In genomic region chr19:38666662-38667448, GRCh38 we compare ENCODE assay signal across 8 cellular contexts. TPM values are rescaled to one million over a fixed set of nuclear protein-coding genes. Genes with fewer than 3 reads are reported as not detected.
DNase-seq lines count a peak whose midpoint lies in the region; ATAC-seq and TF ChIP-seq lines count a peak whose summit lies in the region.

No MANE protein-coding gene starts in this region.

- no peaks in the 10 kb centered on the region for H3K27me3 Mint-ChIP-seq in activated T-cell treated with anti-CD3 and anti-CD28 coated beads, Interleukin-2, amount 50 U/mL, for 24 hours
- H3K27me3 Mint-ChIP-seq in memory B cell (no peaks in the 10 kb centered on the region), type B pancreatic cell (no peaks in the 10 kb centered on the region)

- H3K4me3 ChIP-seq in SK-N-MC: peak overlapping the region; percentile 66
- H3K4me3 ChIP-seq in dorsolateral prefrontal cortex: peak overlapping the region in 10 of 59 donors; percentile 7 to 27 (median 13)

- DNase-seq in activated T-cell treated with anti-CD3 and anti-CD28 coated beads, Interleukin-2, amount 50 U/mL, for 24 hours: no peak
- no peak for DNase-seq in activated T-cell treated with anti-CD3 and anti-CD28 coated beads, Interleukin-2, amount 50 U/mL, for 1 hour
- no peak for DNase-seq in SK-N-MC (ENCODE audit: low read depth, low spot score)
- no peak for DNase-seq in dorsolateral prefrontal cortex
- DNase-seq in memory B cell (ENCODE audit: low spot score in 2 of 2): no peak
- no peak for DNase-seq in type B pancreatic cell (ENCODE audit: extremely low spot score, unreplicated experiment)
- no peak for DNase-seq in NCI-H2107 (lab: John Stamatoyannopoulos, UW)

- no peaks in the 10 kb centered on the region for H3K9me3 Mint-ChIP-seq in activated T-cell treated with anti-CD3 and anti-CD28 coated beads, Interleukin-2, amount 50 U/mL, for 24 hours
- H3K9me3 Mint-ChIP-seq in memory B cell (no peaks in the 10 kb centered on the region), type B pancreatic cell (no peaks in the 10 kb centered on the region)

- no peak overlapping the region for H3K4me3 Mint-ChIP-seq in activated T-cell treated with anti-CD3 and anti-CD28 coated beads, Interleukin-2, amount 50 U/mL, for 24 hours
- H3K4me3 Mint-ChIP-seq in memory B cell (peak overlapping the region; percentile 81), type B pancreatic cell (peak overlapping the region; percentile 77)

- H3K36me3 ChIP-seq in SK-N-MC (ENCODE audit: insufficient read depth, low read length): peaks cover 4% of the 10 kb centered on the region; the same call in 1 of the 2 replicates

- TF ChIP-seq CTCF in dorsolateral prefrontal cortex (IDR thresholded peaks at IDR 0.05 in 54 of 56, conservative IDR thresholded peaks at IDR 0.05 in 2 of 56; ENCODE audit: low read depth in 1 of 56, partially characterized antibody in 56 of 56) (no peak), type B pancreatic cell (conservative IDR thresholded peaks at IDR 0.05) (no peak)

- peak overlapping the region; percentile 68 for H3K9ac ChIP-seq in SK-N-MC (ENCODE audit: insufficient read length)

- H3K27me3 ChIP-seq in dorsolateral prefrontal cortex: no peaks in the 10 kb centered on the region

- peaks cover 43% of the 10 kb centered on the region for H3K36me3 Mint-ChIP-seq in activated T-cell treated with anti-CD3 and anti-CD28 coated beads, Interleukin-2, amount 50 U/mL, for 24 hours (ENCODE audit: low read depth)
- H3K36me3 Mint-ChIP-seq in memory B cell: no peaks in the 10 kb centered on the region
- peaks cover 40% of the 10 kb centered on the region for H3K36me3 Mint-ChIP-seq in type B pancreatic cell

- no peaks in the 10 kb centered on the region for H3K9me3 ChIP-seq in SK-N-MC (ENCODE audit: low read depth, low read length)

- H3K4me1 Mint-ChIP-seq in activated T-cell treated with anti-CD3 and anti-CD28 coated beads, Interleukin-2, amount 50 U/mL, for 24 hours (ENCODE audit: low read depth): peaks cover 88% of the 10 kb centered on the region
- H3K4me1 Mint-ChIP-seq in memory B cell (peaks cover 53% of the 10 kb centered on the region), type B pancreatic cell (ENCODE audit: unreplicated experiment) (peaks cover 87% of the 10 kb centered on the region)

- peak overlapping the region; percentile 85 for H3K27ac Mint-ChIP-seq in activated T-cell treated with anti-CD3 and anti-CD28 coated beads, Interleukin-2, amount 50 U/mL, for 24 hours
- H3K27ac Mint-ChIP-seq in memory B cell (peak overlapping the region; percentile 90), type B pancreatic cell (peak overlapping the region; percentile 96)

- ATAC-seq in memory B cell (ENCODE audit: low read depth): peak; percentile 78
- no peak for ATAC-seq in GM18909 (IDR thresholded peaks at IDR 0.05; ENCODE audit: poor library complexity, unreplicated experiment)

- intact Hi-C loops in dorsolateral prefrontal cortex (cut with DNase I): no loop called here

- H3K27ac ChIP-seq in SK-N-MC: peak overlapping the region; percentile 97
- peak overlapping the region; percentile 29 to 96 (median 86) for H3K27ac ChIP-seq in dorsolateral prefrontal cortex

RNA-seq across cellular contexts. Expression of gene ACTN4, which starts 19.4 kb away (rescaled TPM):
- total RNA-seq in dorsolateral prefrontal cortex: 100 to 1,000 TPM; 271 to 539 (median 377) TPM
- total RNA-seq in type B pancreatic cell (ENCODE audit: low replicate concordance): 475 and 776 TPM in 2 replicates

RNA-seq across cellular contexts. Expression of gene EIF3K, which starts 47.9 kb away (rescaled TPM):
- total RNA-seq in dorsolateral prefrontal cortex (100 to 1,000 TPM; 165 to 292 (median 241) TPM), type B pancreatic cell (ENCODE audit: low replicate concordance) (274 and 310 TPM in 2 replicates)

RNA-seq across cellular contexts. Expression of gene MAP4K1, which starts 49.1 kb away (rescaled TPM):
- total RNA-seq in dorsolateral prefrontal cortex: 10 to 100 TPM in 10 of 120 experiments, 1 to 10 TPM in 110; 1.2 to 14.7 (median 5.4) TPM
- total RNA-seq in type B pancreatic cell (ENCODE audit: low replicate concordance): 2.4 and 16.8 TPM in 2 replicates
